Comparison of ENCODE assay signal across 1 cellular context in the genomic region with DNA sequence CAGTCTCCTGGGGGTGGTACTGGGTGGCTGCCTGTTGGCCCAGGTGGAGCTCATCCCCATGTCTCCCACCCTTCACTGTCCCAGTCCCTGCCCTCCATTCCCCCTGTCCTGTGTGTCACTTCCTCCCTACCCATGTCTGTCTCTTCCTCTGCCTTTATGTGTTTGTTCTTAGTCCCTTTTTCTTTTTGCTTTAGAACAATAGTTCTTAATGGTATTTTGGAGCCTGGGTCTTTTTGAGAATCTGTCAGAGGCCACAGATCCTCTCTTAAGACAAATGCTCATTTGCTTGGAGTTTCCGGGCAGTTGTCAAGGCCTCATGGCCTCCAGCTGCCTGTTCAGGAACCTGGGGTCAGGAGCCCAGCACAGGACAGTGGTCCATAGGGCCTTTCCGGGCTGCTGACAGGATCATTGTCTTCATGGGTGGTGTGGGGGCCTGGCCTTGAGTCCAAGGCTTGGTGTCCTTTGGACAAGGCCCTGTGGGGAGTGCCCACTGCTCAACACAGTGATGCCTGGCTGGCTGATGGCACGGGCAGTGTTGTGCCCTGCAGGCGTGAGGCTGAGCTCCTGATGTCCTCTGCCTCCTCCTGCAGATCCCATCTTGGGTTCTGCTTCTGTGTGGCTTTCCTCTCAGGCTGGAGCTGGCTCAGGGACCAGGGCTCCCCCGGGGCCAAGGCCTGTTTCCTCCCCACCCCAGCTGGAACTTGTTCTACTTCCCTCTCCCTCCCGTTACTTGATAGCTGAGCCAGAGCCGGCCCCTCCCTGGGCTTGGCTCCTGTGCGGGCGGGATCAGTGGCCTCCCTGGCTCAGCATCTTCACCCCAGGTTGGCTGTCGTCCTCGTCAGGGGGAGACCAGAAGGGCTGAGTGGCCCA.
TF ChIP-seq lines count a peak whose summit lies in the region.

No MANE protein-coding gene starts in this region.

TF ChIP-seq in HCT116, 20 proteins besides CTCF, POLR2A, EP300 and RAD21 (continued from another document):
- TF ChIP-seq, protein P1, sequence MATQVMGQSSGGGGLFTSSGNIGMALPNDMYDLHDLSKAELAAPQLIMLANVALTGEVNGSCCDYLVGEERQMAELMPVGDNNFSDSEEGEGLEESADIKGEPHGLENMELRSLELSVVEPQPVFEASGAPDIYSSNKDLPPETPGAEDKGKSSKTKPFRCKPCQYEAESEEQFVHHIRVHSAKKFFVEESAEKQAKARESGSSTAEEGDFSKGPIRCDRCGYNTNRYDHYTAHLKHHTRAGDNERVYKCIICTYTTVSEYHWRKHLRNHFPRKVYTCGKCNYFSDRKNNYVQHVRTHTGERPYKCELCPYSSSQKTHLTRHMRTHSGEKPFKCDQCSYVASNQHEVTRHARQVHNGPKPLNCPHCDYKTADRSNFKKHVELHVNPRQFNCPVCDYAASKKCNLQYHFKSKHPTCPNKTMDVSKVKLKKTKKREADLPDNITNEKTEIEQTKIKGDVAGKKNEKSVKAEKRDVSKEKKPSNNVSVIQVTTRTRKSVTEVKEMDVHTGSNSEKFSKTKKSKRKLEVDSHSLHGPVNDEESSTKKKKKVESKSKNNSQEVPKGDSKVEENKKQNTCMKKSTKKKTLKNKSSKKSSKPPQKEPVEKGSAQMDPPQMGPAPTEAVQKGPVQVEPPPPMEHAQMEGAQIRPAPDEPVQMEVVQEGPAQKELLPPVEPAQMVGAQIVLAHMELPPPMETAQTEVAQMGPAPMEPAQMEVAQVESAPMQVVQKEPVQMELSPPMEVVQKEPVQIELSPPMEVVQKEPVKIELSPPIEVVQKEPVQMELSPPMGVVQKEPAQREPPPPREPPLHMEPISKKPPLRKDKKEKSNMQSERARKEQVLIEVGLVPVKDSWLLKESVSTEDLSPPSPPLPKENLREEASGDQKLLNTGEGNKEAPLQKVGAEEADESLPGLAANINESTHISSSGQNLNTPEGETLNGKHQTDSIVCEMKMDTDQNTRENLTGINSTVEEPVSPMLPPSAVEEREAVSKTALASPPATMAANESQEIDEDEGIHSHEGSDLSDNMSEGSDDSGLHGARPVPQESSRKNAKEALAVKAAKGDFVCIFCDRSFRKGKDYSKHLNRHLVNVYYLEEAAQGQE (IDR thresholded peaks at IDR 0.05; ENCODE audit: low read depth), result no peak
- TF ChIP-seq, protein P2, sequence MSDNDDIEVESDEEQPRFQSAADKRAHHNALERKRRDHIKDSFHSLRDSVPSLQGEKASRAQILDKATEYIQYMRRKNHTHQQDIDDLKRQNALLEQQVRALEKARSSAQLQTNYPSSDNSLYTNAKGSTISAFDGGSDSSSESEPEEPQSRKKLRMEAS (IDR thresholded peaks at IDR 0.05), result no peak
- no peak for TF ChIP-seq FOSL1 (IDR thresholded peaks at IDR 0.05; ENCODE audit: low read depth)
- TF ChIP-seq TCF7L2 (IDR thresholded peaks at IDR 0.05; ENCODE audit: borderline replicate concordance, extremely low read depth, insufficient read depth, insufficient read length), result no peak
- TF ChIP-seq EZH2 (IDR thresholded peaks at IDR 0.05), result no peak
- no peak for TF ChIP-seq EZH2phosphoT487 (IDR thresholded peaks at IDR 0.05; ENCODE audit: borderline replicate concordance)
- TF ChIP-seq CEBPB (IDR thresholded peaks at IDR 0.05; ENCODE audit: low read depth), result no peak
- TF ChIP-seq ZNF274 (IDR thresholded peaks at IDR 0.05; ENCODE audit: low read depth, low read length), result no peak
TF ChIP-seq in HCT116: peak in this region for 0.
